ENCODE assay signal across 2 cellular contexts in genomic region chr2:213281156-213281555, GRCh38.
TF ChIP-seq lines count a peak whose summit lies in the region.

No MANE protein-coding gene starts in this region.

TF ChIP-seq in SK-N-SH, 30 proteins besides CTCF, POLR2A, EP300 and RAD21 (continued from another document):
- TF ChIP-seq RXRA (IDR thresholded peaks at IDR 0.05; ENCODE audit: borderline replicate concordance, low read depth) (no peak), RFX5 (IDR thresholded peaks at IDR 0.05; ENCODE audit: low read length) (no peak), TAF1 (IDR thresholded peaks at IDR 0.05; ENCODE audit: borderline replicate concordance, low read depth, low read length) (no peak), ELF1 (IDR thresholded peaks at IDR 0.05) (no peak), GATA2 (CRISPR knock-in tag; IDR thresholded peaks at IDR 0.05) (no peak), TEAD4 (IDR thresholded peaks at IDR 0.05; ENCODE audit: borderline replicate concordance, insufficient read depth) (no peak), YY1 (IDR thresholded peaks at IDR 0.05; ENCODE audit: low read depth) (no peak), JUND (IDR thresholded peaks at IDR 0.05) (no peak)

TF ChIP-seq in SK-N-SH treated with all-trans-retinoic acid at 6 μM for 48 hours, 23 proteins besides CTCF, POLR2A, EP300 and RAD21 (continued from another document):
- TF ChIP-seq TSHZ2 (CRISPR knock-in tag; IDR thresholded peaks at IDR 0.05) (no peak), ARNTL (CRISPR knock-in tag; IDR thresholded peaks at IDR 0.05; ENCODE audit: borderline replicate concordance, low read depth) (no peak), ZFP3 (CRISPR knock-in tag; IDR thresholded peaks at IDR 0.05) (no peak), CSDC2 (CRISPR knock-in tag; IDR thresholded peaks at IDR 0.05) (no peak)
TF ChIP-seq in SK-N-SH treated with all-trans-retinoic acid at 6 μM for 48 hours: peak in this region for 0.
